7 cellular contexts compared by ENCODE assay signal in the genomic region with DNA sequence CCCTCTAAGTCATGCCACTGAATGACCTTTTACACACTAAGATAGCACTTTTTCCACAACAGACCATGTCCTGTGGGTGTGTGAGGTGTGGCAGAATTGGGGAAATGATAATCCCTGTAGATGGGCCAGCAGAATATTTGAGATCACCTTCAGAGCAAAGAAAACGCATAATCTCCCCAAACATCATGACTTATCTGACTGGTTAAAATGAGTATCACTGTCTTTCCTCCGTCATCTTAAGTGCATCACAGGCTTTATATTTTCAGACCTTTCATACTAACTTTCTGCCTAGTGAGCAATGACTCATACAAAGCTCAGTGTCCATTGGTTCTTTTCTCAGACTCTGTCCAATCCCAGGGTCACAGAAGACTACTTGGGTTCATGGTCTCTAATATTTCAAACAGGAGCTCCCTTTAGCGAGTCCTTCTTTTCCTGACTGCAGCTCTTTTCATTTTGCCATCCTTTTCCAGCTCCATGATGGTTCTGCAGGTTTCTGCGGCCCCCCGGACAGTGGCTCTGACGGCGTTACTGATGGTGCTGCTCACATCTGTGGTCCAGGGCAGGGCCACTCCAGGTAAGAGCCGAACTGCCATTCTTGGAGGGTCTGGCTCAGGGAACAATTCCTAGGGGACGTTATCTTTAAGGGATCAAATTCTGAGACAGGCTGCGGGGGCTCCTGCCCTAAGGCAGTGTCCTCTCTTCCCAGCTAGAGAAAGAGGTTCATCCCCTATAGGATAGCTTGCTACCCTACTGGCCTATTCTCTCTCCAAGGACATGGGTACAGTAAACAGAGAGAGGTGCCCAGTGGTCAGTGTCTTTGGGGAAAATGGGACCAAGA. TPM values are rescaled to one million over a fixed set of nuclear protein-coding genes. Genes with fewer than 3 reads are reported as not detected.
DNase-seq lines count a peak whose midpoint lies in the region; ATAC-seq and TF ChIP-seq lines count a peak whose summit lies in the region.

HLA-DPB1 (plus strand) TSS at position 423 of the 838 bp plus-strand sequence; CDS start at position 475, 52 bp downstream.

- H3K4me3 ChIP-seq in GM06990 (replicated peaks; ENCODE audit: low read depth, low read length) (peak within 1 kb of the TSS; percentile 68), endodermal cell (ENCODE audit: low read length) (no peak within 1 kb of the TSS), mucosa of descending colon (no peak within 1 kb of the TSS), aorta (ENCODE audit: low read length in 2 of 2) (no peak within 1 kb of the TSS)

- H3K9ac ChIP-seq in endodermal cell (ENCODE audit: extremely low read depth, low read length, poor library complexity, severe bottlenecking) = no peak within 1 kb of the TSS

- H3K9me3 ChIP-seq in endodermal cell (ENCODE audit: control insufficient read depth, low read length) (no peaks in the 10 kb centered on the region), mucosa of descending colon (no peaks in the 10 kb centered on the region), aorta (ENCODE audit: control insufficient read depth, low read length) (no peaks in the 10 kb centered on the region)

- peak; percentile 65 for ATAC-seq in GM19455 (IDR thresholded peaks at IDR 0.05; ENCODE audit: unreplicated experiment)
- ATAC-seq in HG03442 (IDR thresholded peaks at IDR 0.05; ENCODE audit: unreplicated experiment) = peak; percentile 53
- ATAC-seq in mucosa of descending colon = peak; percentile 85
- peak; percentile 86 for ATAC-seq in aorta (ENCODE audit: low FRiP score)

- H3K27ac ChIP-seq in endodermal cell (ENCODE audit: low read depth, low read length) (no peak within 1 kb of the TSS), aorta (ENCODE audit: low read depth in 1 of 2, low read length in 2 of 2) (no peak within 1 kb of the TSS)

- peak; percentile 76 for DNase-seq in GM06990 (ENCODE audit: extremely low read depth, insufficient read length)
- DNase-seq in endodermal cell = no peak
- DNase-seq in mucosa of descending colon = peak in 1 of 3 donors; percentile 50
- no peak for DNase-seq in aorta

- peak within 1 kb of the TSS; percentile 75 for H3K27ac Mint-ChIP-seq in T-helper 1 cell treated with Interleukin-12 subunit alpha and Interleukin-12 subunit beta and Interleukin-4 antibody, amounts not matched to agents 30 μg/mL and 1 μg/mL, for 36 hours
- no peak within 1 kb of the TSS for H3K27ac Mint-ChIP-seq in endodermal cell

- intact Hi-C loops in mucosa of descending colon (cut with DNase I, micrococcal nuclease) (loop anchor here (10.0 kb wide), 1 partner anchor 61 kb away; no protein-coding TSS in a partner anchor), aorta (cut with DNase I) (no loop called here)

- H3K27me3 ChIP-seq in GM06990 (replicated peaks; ENCODE audit: control insufficient read depth, insufficient read depth, low read length) = no peaks in the 10 kb centered on the region
- peaks cover 22% of the 10 kb centered on the region for H3K27me3 ChIP-seq in endodermal cell (ENCODE audit: control insufficient read depth, insufficient read depth, low read length, poor library complexity, severe bottlenecking)
- no peaks in the 10 kb centered on the region for H3K27me3 ChIP-seq in aorta (ENCODE audit: control insufficient read depth in 1 of 2, insufficient read depth in 2 of 2, low read length in 1 of 2)

- 89 to 90% methylated on average over 8 to 10 of the region's 10 CpGs for WGBS in endodermal cell (ENCODE audit: insufficient coverage in 1 of 2, insufficient read length in 1 of 2), 2 experiments
- WGBS in aorta, 2 donors = 60 to 63% methylated on average over 10 of the region's 10 CpGs

- TF ChIP-seq CTCF in GM06990 (IDR thresholded peaks at IDR 0.05; ENCODE audit: insufficient read depth, low read length, poor library complexity, severe bottlenecking) = no peak
- no peak for TF ChIP-seq CTCF in endodermal cell (conservative IDR thresholded peaks at IDR 0.05)
- no peak for TF ChIP-seq CTCF in mucosa of descending colon (IDR thresholded peaks at IDR 0.05)

- peak within 1 kb of the TSS; percentile 73 for H3K4me3 Mint-ChIP-seq in T-helper 1 cell treated with Interleukin-12 subunit alpha and Interleukin-12 subunit beta and Interleukin-4 antibody, amounts not matched to agents 30 μg/mL and 1 μg/mL, for 36 hours
- H3K4me3 Mint-ChIP-seq in endodermal cell = no peak within 1 kb of the TSS

- peaks cover 7% of the 10 kb centered on the region for H3K36me3 Mint-ChIP-seq in T-helper 1 cell treated with Interleukin-12 subunit alpha and Interleukin-12 subunit beta and Interleukin-4 antibody, amounts not matched to agents 30 μg/mL and 1 μg/mL, for 36 hours (ENCODE audit: low read depth)
- H3K36me3 Mint-ChIP-seq in endodermal cell (ENCODE audit: low read depth) = no peaks in the 10 kb centered on the region

- H3K27me3 Mint-ChIP-seq in T-helper 1 cell treated with Interleukin-12 subunit alpha and Interleukin-12 subunit beta and Interleukin-4 antibody, amounts not matched to agents 30 μg/mL and 1 μg/mL, for 36 hours (ENCODE audit: low read depth) = peaks cover 9% of the 10 kb centered on the region
- peaks cover 13% of the 10 kb centered on the region for H3K27me3 Mint-ChIP-seq in endodermal cell (ENCODE audit: insufficient read depth)

- H3K4me1 ChIP-seq in endodermal cell (ENCODE audit: control insufficient read depth, insufficient read depth, low read length) (no peaks in the 10 kb centered on the region), mucosa of descending colon (ENCODE audit: low read depth) (no peaks in the 10 kb centered on the region), aorta (ENCODE audit: control insufficient read depth in 1 of 2, insufficient read depth in 2 of 2, low read length in 2 of 2) (no peaks in the 10 kb centered on the region)

- H3K36me3 ChIP-seq in GM06990 (ENCODE audit: control insufficient read depth, insufficient read depth, low read length) (peaks cover 3% of the 10 kb centered on the region; the same call in 1 of the 2 replicates), endodermal cell (ENCODE audit: control insufficient read depth, insufficient read depth, low read length) (no peaks in the 10 kb centered on the region), mucosa of descending colon (ENCODE audit: low read depth) (no peaks in the 10 kb centered on the region), aorta (ENCODE audit: control insufficient read depth in 1 of 2, insufficient read depth in 2 of 2, low read length in 1 of 2) (no peaks in the 10 kb centered on the region)

- no peaks in the 10 kb centered on the region for H3K9me3 Mint-ChIP-seq in T-helper 1 cell treated with Interleukin-12 subunit alpha and Interleukin-12 subunit beta and Interleukin-4 antibody, amounts not matched to agents 30 μg/mL and 1 μg/mL, for 36 hours
- no peaks in the 10 kb centered on the region for H3K9me3 Mint-ChIP-seq in endodermal cell

- peaks cover 47% of the 10 kb centered on the region for H3K4me1 Mint-ChIP-seq in T-helper 1 cell treated with Interleukin-12 subunit alpha and Interleukin-12 subunit beta and Interleukin-4 antibody, amounts not matched to agents 30 μg/mL and 1 μg/mL, for 36 hours (ENCODE audit: low read depth)
- peaks cover 3% of the 10 kb centered on the region for H3K4me1 Mint-ChIP-seq in endodermal cell

RNA-seq across cellular contexts. Expression of gene HLA-DPB1, which starts in this region (rescaled TPM):
- total RNA-seq in endodermal cell (10 to 100 TPM; 13.5 to 20.6 TPM), mucosa of descending colon (10 to 100 TPM; 31.2 to 55.0 (median 51.2) TPM), aorta (100 to 1,000 TPM in 1 of 2 donors, 10 to 100 TPM in 1; 98.9 to 215 TPM)
- polyA plus RNA-seq in endodermal cell (2013, experiment 1 of 2) = 3.2 TPM
- polyA plus RNA-seq in endodermal cell (2013, experiment 2 of 2) = 1.9 TPM
- 100 to 1,000 TPM in 1 of 2 donors, 10 to 100 TPM in 1; 45.4 to 113 TPM for polyA plus RNA-seq in aorta

Comparison
In these comparisons a context has a peak if more than half of its experiments do, and no peak if none do; other contexts are left out.
1. intact Hi-C loops: an anchor here in mucosa of descending colon (10.0 kb wide); none called in aorta.